ENCODE assay signal across 10 cellular contexts in the genomic region with DNA sequence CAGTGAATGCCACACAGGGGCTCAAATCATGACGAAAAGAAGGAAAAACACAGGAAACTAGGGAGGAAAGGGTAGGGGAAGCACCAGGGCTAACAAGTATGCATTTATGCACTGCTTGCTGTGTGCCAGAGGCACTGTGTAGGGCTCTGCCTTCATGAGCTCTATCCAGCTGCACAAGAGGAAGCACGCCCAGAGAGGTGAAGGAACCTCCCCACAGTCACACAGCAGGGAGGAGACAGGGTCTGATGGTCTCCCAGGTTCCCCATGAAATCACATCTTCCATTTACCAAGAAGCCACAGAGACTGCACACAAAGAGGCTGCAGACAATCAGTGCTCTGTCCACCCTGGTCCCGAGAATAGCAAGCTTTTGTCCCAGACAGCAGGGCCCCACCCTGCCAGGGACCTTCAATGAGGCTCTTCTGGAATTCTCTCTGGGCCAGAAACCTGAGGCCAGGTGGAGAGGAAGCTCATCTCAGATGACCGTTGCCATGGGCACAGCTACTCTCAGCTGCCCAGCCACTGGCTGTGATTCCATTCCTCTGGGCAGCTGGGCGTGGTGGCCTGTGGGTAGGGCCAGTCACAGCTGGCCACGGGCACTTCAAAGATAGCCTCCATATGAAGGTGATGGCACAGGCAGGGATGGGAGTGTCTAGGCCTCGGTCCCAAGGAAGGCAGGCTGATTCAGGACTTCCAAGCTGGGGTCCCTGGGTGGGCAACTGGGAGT. TPM values are rescaled to one million over a fixed set of nuclear protein-coding genes. Genes with fewer than 3 reads are reported as not detected.
DNase-seq lines count a peak whose midpoint lies in the region; ATAC-seq and TF ChIP-seq lines count a peak whose summit lies in the region.
"Had no signal": no experiment of that assay in that cellular context is flagged by ENCODE, and none has a peak within 500 bp of the region (broad histone marks: within the 10 kb centered on the region; RNA-seq: fewer than 3 reads in every experiment).

No MANE protein-coding gene starts in this region.

- POLR2A ChIA-PET in naive thymus-derived CD8-positive, alpha-beta T cell (lab: Charles Lee) = no interaction called here

- H3K23me2 ChIP-seq in H9 (ENCODE audit: insufficient read length, low read depth, low read length, poor library complexity, severe bottlenecking) = no peaks in the 10 kb centered on the region

- no peak overlapping the region for H4K91ac ChIP-seq in H9 (ENCODE audit: insufficient read length, low read depth, low read length)

- H3K9me3 ChIP-seq in H9 (ENCODE audit: control insufficient read depth, low read depth, low read length) = no peaks in the 10 kb centered on the region
- no peaks in the 10 kb centered on the region for H3K9me3 ChIP-seq in endodermal cell (ENCODE audit: control insufficient read depth, low read length)
- H3K9me3 ChIP-seq: heart left ventricle, right atrium auricular region had no signal

- no peak overlapping the region for H3K4me3 ChIP-seq in endodermal cell (ENCODE audit: low read length)
- H3K4me3 ChIP-seq: heart left ventricle, right atrium auricular region had no signal

- no peak overlapping the region for H3K27ac ChIP-seq in H9 (ENCODE audit: insufficient read length, low read depth, low read length)
- no peak overlapping the region for H3K27ac ChIP-seq in endodermal cell (ENCODE audit: low read depth, low read length)
- H3K27ac ChIP-seq: heart left ventricle, right atrium auricular region had no signal

- H3K27ac Mint-ChIP-seq in H9 (peak overlapping the region; percentile 29 to 81 (median 66); a peak in 5 of 7 replicates), endodermal cell (no peak overlapping the region)
- H3K27ac Mint-ChIP-seq in naive thymus-derived CD8-positive, alpha-beta T cell = peak overlapping the region in 1 of 10 donors; percentile 14

- H2BK15ac ChIP-seq in H9 (ENCODE audit: low read depth, low read length) = no peak overlapping the region

- H3K4me3 Mint-ChIP-seq in H9 (no peak overlapping the region), endodermal cell (no peak overlapping the region)
- no peak overlapping the region for H3K4me3 Mint-ChIP-seq in naive thymus-derived CD8-positive, alpha-beta T cell

- H3K4me1 Mint-ChIP-seq in H9 = peaks cover 15% of the 10 kb centered on the region in 2 experiments
- H3K4me1 Mint-ChIP-seq in endodermal cell = peaks cover 5% of the 10 kb centered on the region
- H3K4me1 Mint-ChIP-seq in naive thymus-derived CD8-positive, alpha-beta T cell = peaks cover 0 to 7% (median 4%) of the 10 kb centered on the region in 4 donors

- H3K4me2 ChIP-seq in H9 (ENCODE audit: insufficient read depth, insufficient read length, low read length) = no peak overlapping the region

- H3K79me2 ChIP-seq in H9 (ENCODE audit: insufficient read depth, low read length) = no peaks in the 10 kb centered on the region

- H3K27me3 Mint-ChIP-seq in H9 (ENCODE audit: low read depth) (peaks cover 3% of the 10 kb centered on the region), endodermal cell (ENCODE audit: insufficient read depth) (no peaks in the 10 kb centered on the region)
- H3K27me3 Mint-ChIP-seq in naive thymus-derived CD8-positive, alpha-beta T cell = peaks cover 0 to 4% (median 0%) of the 10 kb centered on the region in 5 donors

- H2BK120ac ChIP-seq in H9 (ENCODE audit: low read depth, low read length, poor library complexity, severe bottlenecking) = no peak overlapping the region

- H3K4me1 ChIP-seq in H9 (ENCODE audit: insufficient read depth, low read length) (no peaks in the 10 kb centered on the region), endodermal cell (ENCODE audit: control insufficient read depth, insufficient read depth, low read length) (no peaks in the 10 kb centered on the region)

- H3K79me1 ChIP-seq in H9 (ENCODE audit: insufficient read depth, low read depth, low read length, poor library complexity, severe bottlenecking) = no peaks in the 10 kb centered on the region

- no CpG with 5 or more reads among the region's 7 CpGs for WGBS in H9 (ENCODE audit: extremely low coverage, insufficient read length, low lambda C conversion rate)
- WGBS in endodermal cell (ENCODE audit: insufficient coverage in 1 of 2, insufficient read length in 1 of 2), 2 experiments = 75 to 81% methylated on average over 5 to 7 of the region's 7 CpGs

- TF ChIP-seq CTCF in H9 (conservative IDR thresholded peaks at IDR 0.05) (no peak), endodermal cell (conservative IDR thresholded peaks at IDR 0.05) (no peak)

- H2AK5ac ChIP-seq in H9 (ENCODE audit: insufficient read length, low read length) = no peak overlapping the region

- no peaks in the 10 kb centered on the region; a peak in 1 of 5 replicates for H3K9me3 Mint-ChIP-seq in H9
- H3K9me3 Mint-ChIP-seq in endodermal cell = no peaks in the 10 kb centered on the region
- no peaks in the 10 kb centered on the region for H3K9me3 Mint-ChIP-seq in naive thymus-derived CD8-positive, alpha-beta T cell

- no peak overlapping the region for H2AFZ ChIP-seq in H9 (ENCODE audit: low read length)

- no peaks in the 10 kb centered on the region; a peak in 1 of 7 replicates for H3K36me3 Mint-ChIP-seq in H9 (ENCODE audit: insufficient read depth in 1 of 3, low read depth in 3 of 3)
- H3K36me3 Mint-ChIP-seq in endodermal cell (ENCODE audit: low read depth) = no peaks in the 10 kb centered on the region
- no peaks in the 10 kb centered on the region for H3K36me3 Mint-ChIP-seq in naive thymus-derived CD8-positive, alpha-beta T cell

- H2BK12ac ChIP-seq in H9 (ENCODE audit: insufficient read length, low read depth, low read length) = no peak overlapping the region

- H3T11ph ChIP-seq in H9 (ENCODE audit: low read length) = no peak overlapping the region

- no peak overlapping the region for H4K5ac ChIP-seq in H9 (ENCODE audit: insufficient read length, low read depth, low read length)

- H3K23ac ChIP-seq in H9 (ENCODE audit: insufficient read length, low read depth, low read length) = no peak overlapping the region

- no peak overlapping the region for H3K14ac ChIP-seq in H9 (ENCODE audit: insufficient read depth, low read length)

- H3K4ac ChIP-seq in H9 (ENCODE audit: low read depth, low read length) = no peak overlapping the region

- no peak overlapping the region for H3K9ac ChIP-seq in H9 (ENCODE audit: extremely low read depth, insufficient read length, low read length)
- H3K9ac ChIP-seq in endodermal cell (ENCODE audit: extremely low read depth, low read length, poor library complexity, severe bottlenecking) = no peak overlapping the region

- H4K8ac ChIP-seq in H9 (replicated peaks; ENCODE audit: insufficient read length, low read depth, low read length) = no peak overlapping the region

- no peaks in the 10 kb centered on the region for H4K20me1 ChIP-seq in H9 (ENCODE audit: control insufficient read depth, insufficient read depth, insufficient read length)

- DNase-seq in H9 = peak; percentile 73
- DNase-seq in NCI-H2196 treated with DMSO at 0.1 percent for 48 hours (lab: John Stamatoyannopoulos, UW; ENCODE audit: unreplicated experiment) = peak; percentile 87
- DNase-seq in endodermal cell = peak; percentile 75
- peak; percentile 18 for DNase-seq in superior temporal gyrus (ENCODE audit: extremely low spot score)
- DNase-seq in naive thymus-derived CD8-positive, alpha-beta T cell = no peak
- DNase-seq in activated CD4-positive, CD25-positive, alpha-beta regulatory T cell treated with anti-CD3 and anti-CD28 coated beads, Interleukin-2, amount 50 U/mL, for 72 hours = no peak
- no peak for DNase-seq in NCI-H446 treated with DMSO at 0.1 percent for 48 hours (lab: John Stamatoyannopoulos, UW)
- DNase-seq: effector CD8-positive, alpha-beta T cell had no signal

- no peaks in the 10 kb centered on the region for H3K27me3 ChIP-seq in H9 (ENCODE audit: insufficient read depth, low read length)
- no peaks in the 10 kb centered on the region for H3K27me3 ChIP-seq in endodermal cell (ENCODE audit: control insufficient read depth, insufficient read depth, low read length, poor library complexity, severe bottlenecking)
- H3K27me3 ChIP-seq: right atrium auricular region had no signal

- no peak overlapping the region for H2BK5ac ChIP-seq in H9 (ENCODE audit: insufficient read length, low read length)

- ATAC-seq in naive thymus-derived CD8-positive, alpha-beta T cell = no peak
- ATAC-seq: heart left ventricle had no signal

- H3K18ac ChIP-seq in H9 (ENCODE audit: insufficient read length, low read depth, low read length) = no peak overlapping the region

- H3K56ac ChIP-seq in H9 (ENCODE audit: insufficient read length, low read depth, low read length) = no peak overlapping the region

- H2BK20ac ChIP-seq in H9 (ENCODE audit: low read depth, low read length, poor library complexity, severe bottlenecking) = no peak overlapping the region

- no peaks in the 10 kb centered on the region for H3K36me3 ChIP-seq in endodermal cell (ENCODE audit: control insufficient read depth, insufficient read depth, low read length)
- H3K36me3 ChIP-seq: heart left ventricle, right atrium auricular region had no signal

RNA-seq across cellular contexts. Expression of a gene that starts 7.3 kb away (rescaled TPM):
- 4.9 TPM in 2 replicates for total RNA-seq in H9 (2021)
- 10 to 100 TPM; 14.0 to 14.2 TPM for total RNA-seq in endodermal cell
- polyA plus RNA-seq in endodermal cell (2013, experiment 1 of 2) = 2.4 TPM
- 2.6 TPM for polyA plus RNA-seq in endodermal cell (2013, experiment 2 of 2)
- not detected for total RNA-seq in naive thymus-derived CD8-positive, alpha-beta T cell
- polyA plus RNA-seq in naive thymus-derived CD8-positive, alpha-beta T cell = not detected

RNA-seq across cellular contexts. Expression of a gene that starts 39.8 kb away (rescaled TPM):
- 15.5 and 15.7 TPM in 2 replicates for total RNA-seq in H9 (2021)
- total RNA-seq in endodermal cell = 10 to 100 TPM; 15.2 to 20.9 TPM
- polyA plus RNA-seq in endodermal cell (2013, experiment 1 of 2) = 21.3 TPM
- polyA plus RNA-seq in endodermal cell (2013, experiment 2 of 2) = 20.8 TPM
- total RNA-seq in naive thymus-derived CD8-positive, alpha-beta T cell = 10 to 100 TPM; 21.2 to 21.8 TPM
- polyA plus RNA-seq in naive thymus-derived CD8-positive, alpha-beta T cell = 10 to 100 TPM; 29.7 to 41.7 (median 41.1) TPM

RNA-seq across cellular contexts. Expression of a gene that starts 59.6 kb away (rescaled TPM):
- total RNA-seq in H9 (2021) (12.6 and 13.3 TPM in 2 replicates), endodermal cell (10 to 100 TPM; 26.1 to 31.9 TPM)
- polyA plus RNA-seq in endodermal cell (2013, experiment 1 of 2) = 19.2 TPM
- polyA plus RNA-seq in endodermal cell (2013, experiment 2 of 2) = 16.8 TPM
- 10 to 100 TPM; 36.8 to 39.1 TPM for total RNA-seq in naive thymus-derived CD8-positive, alpha-beta T cell
- 10 to 100 TPM in 1 of 3 donors, 1 to 10 TPM in 2; 6.7 to 11.1 (median 8.6) TPM for polyA plus RNA-seq in naive thymus-derived CD8-positive, alpha-beta T cell

Comparison
In these comparisons a context has a peak if more than half of its experiments do, and no peak if none do; other contexts are left out.
1. DNase-seq: peak in H9 (single experiment), NCI-H2196 treated with DMSO at 0.1 percent for 48 hours (single experiment), endodermal cell (single experiment) and superior temporal gyrus (single experiment); none in naive thymus-derived CD8-positive, alpha-beta T cell (0 of 10), activated CD4-positive, CD25-positive, alpha-beta regulatory T cell treated with anti-CD3 and anti-CD28 coated beads, Interleukin-2, amount 50 U/mL, for 72 hours (single experiment) and NCI-H446 treated with DMSO at 0.1 percent for 48 hours (single experiment).